In the genomic region with DNA sequence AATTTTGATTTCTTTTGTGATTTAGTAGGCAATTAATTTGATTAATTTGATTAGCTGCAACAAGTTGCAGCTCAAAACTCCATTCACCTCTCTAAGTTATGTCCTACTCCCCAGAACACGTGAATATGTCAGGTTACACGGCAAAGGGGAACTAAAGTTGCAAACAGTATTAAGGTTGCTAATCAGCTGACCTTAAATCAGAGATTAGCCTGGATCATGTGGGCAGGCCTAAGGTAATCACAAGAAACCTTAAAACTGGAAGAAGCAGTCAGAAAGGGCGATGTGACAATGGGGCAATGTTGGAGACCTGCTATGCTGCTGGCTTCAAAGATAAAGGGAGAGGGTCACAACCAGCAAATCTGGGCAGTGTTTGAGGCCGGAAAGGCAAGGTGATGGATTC, we compare ENCODE assay signal across 1 cellular context.
TF ChIP-seq lines count a peak whose summit lies in the region.

No MANE protein-coding gene starts in this region.

TF ChIP-seq in GM23338, 12 proteins besides CTCF, POLR2A, EP300 and RAD21 (continued from another document):
- TF ChIP-seq, protein P1, sequence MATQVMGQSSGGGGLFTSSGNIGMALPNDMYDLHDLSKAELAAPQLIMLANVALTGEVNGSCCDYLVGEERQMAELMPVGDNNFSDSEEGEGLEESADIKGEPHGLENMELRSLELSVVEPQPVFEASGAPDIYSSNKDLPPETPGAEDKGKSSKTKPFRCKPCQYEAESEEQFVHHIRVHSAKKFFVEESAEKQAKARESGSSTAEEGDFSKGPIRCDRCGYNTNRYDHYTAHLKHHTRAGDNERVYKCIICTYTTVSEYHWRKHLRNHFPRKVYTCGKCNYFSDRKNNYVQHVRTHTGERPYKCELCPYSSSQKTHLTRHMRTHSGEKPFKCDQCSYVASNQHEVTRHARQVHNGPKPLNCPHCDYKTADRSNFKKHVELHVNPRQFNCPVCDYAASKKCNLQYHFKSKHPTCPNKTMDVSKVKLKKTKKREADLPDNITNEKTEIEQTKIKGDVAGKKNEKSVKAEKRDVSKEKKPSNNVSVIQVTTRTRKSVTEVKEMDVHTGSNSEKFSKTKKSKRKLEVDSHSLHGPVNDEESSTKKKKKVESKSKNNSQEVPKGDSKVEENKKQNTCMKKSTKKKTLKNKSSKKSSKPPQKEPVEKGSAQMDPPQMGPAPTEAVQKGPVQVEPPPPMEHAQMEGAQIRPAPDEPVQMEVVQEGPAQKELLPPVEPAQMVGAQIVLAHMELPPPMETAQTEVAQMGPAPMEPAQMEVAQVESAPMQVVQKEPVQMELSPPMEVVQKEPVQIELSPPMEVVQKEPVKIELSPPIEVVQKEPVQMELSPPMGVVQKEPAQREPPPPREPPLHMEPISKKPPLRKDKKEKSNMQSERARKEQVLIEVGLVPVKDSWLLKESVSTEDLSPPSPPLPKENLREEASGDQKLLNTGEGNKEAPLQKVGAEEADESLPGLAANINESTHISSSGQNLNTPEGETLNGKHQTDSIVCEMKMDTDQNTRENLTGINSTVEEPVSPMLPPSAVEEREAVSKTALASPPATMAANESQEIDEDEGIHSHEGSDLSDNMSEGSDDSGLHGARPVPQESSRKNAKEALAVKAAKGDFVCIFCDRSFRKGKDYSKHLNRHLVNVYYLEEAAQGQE (IDR thresholded peaks at IDR 0.05; ENCODE audit: unreplicated experiment): no peak
TF ChIP-seq in GM23338: peak in this region for 0.
